In genomic region chr7:158740657-158741293, GRCh38 we compare ENCODE assay signal across 12 cellular contexts. TPM values are rescaled to one million over a fixed set of nuclear protein-coding genes. Genes with fewer than 3 reads are reported as not detected.
DNase-seq lines count a peak whose midpoint lies in the region; ATAC-seq and TF ChIP-seq lines count a peak whose summit lies in the region.
"Had no signal": no experiment of that assay in that cellular context is flagged by ENCODE, and none has a peak within 500 bp of the region (broad histone marks: within the 10 kb centered on the region; RNA-seq: fewer than 3 reads in every experiment).

No MANE protein-coding gene starts in this region.

- CTCF ChIA-PET in activated CD4-positive, alpha-beta memory T cell treated with anti-CD3 and anti-CD28 coated beads, Interleukin-2, amount 10 ng/mL, durations not matched to agents 7 days and 5 days (lab: Charles Lee): no interaction called here

- no peaks in the 10 kb centered on the region for H3K9me3 Mint-ChIP-seq in activated CD4-positive, alpha-beta memory T cell treated with anti-CD3 and anti-CD28 coated beads, Interleukin-2, amount 10 ng/mL, durations not matched to agents 7 days and 5 days

- H3K4me3 ChIP-seq in cardiac muscle cell: no peak overlapping the region
- H3K4me3 ChIP-seq: tibial artery had no signal

- H3K36me3 ChIP-seq in cardiac muscle cell: peaks cover 46% of the 10 kb centered on the region

- no peak overlapping the region for H3K27ac ChIP-seq in cardiac muscle cell

- ATAC-seq in Right ventricle myocardium superior (ENCODE audit: poor library complexity): no peak

- DNase-seq in cardiac muscle cell (ENCODE audit: low read depth in 1 of 2, low spot score in 1 of 2) (peak in 1 of 2 donors; percentile 97), Right ventricle myocardium superior (no peak), amniotic epithelial cell (ENCODE audit: low read depth) (peak; percentile 97), hepatic stellate cell (ENCODE audit: low spot score) (peak; percentile 47), stromal cell of bone marrow (ENCODE audit: low read depth) (peak; percentile 42), superior temporal gyrus (ENCODE audit: extremely low spot score) (no peak), NOMO-1 treated with dmso at 0.1 percent for 144 hours (lab: John Stamatoyannopoulos, UW; ENCODE audit: unreplicated experiment) (no peak)
- DNase-seq in activated CD4-positive, alpha-beta memory T cell treated with anti-CD3 and anti-CD28 coated beads, Interleukin-2, amount 10 ng/mL, durations not matched to agents 7 days and 5 days: no peak
- DNase-seq: COR-L47, NCI-H524, tibial artery had no signal

- no peaks in the 10 kb centered on the region for H3K27me3 Mint-ChIP-seq in activated CD4-positive, alpha-beta memory T cell treated with anti-CD3 and anti-CD28 coated beads, Interleukin-2, amount 10 ng/mL, durations not matched to agents 7 days and 5 days
- H3K27me3 Mint-ChIP-seq: progenitor cell of endocrine pancreas had no signal

- POLR2A ChIA-PET in activated CD4-positive, alpha-beta memory T cell treated with anti-CD3 and anti-CD28 coated beads, Interleukin-2, amount 10 ng/mL, durations not matched to agents 7 days and 5 days (lab: Charles Lee): no interaction called here

- no peaks in the 10 kb centered on the region for H3K4me1 ChIP-seq in cardiac muscle cell (ENCODE audit: low read depth)
- H3K4me1 ChIP-seq: tibial artery had no signal

- H3K27ac Mint-ChIP-seq in activated CD4-positive, alpha-beta memory T cell treated with anti-CD3 and anti-CD28 coated beads, Interleukin-2, amount 10 ng/mL, durations not matched to agents 7 days and 5 days: no peak overlapping the region
- H3K27ac Mint-ChIP-seq: progenitor cell of endocrine pancreas had no signal

- H3K36me3 Mint-ChIP-seq in activated CD4-positive, alpha-beta memory T cell treated with anti-CD3 and anti-CD28 coated beads, Interleukin-2, amount 10 ng/mL, durations not matched to agents 7 days and 5 days (ENCODE audit: low read depth): peaks cover 86% of the 10 kb centered on the region

- H3K4me1 Mint-ChIP-seq in activated CD4-positive, alpha-beta memory T cell treated with anti-CD3 and anti-CD28 coated beads, Interleukin-2, amount 10 ng/mL, durations not matched to agents 7 days and 5 days: no peaks in the 10 kb centered on the region

- peak; percentile 20 for TF ChIP-seq CTCF in cardiac muscle cell (IDR thresholded peaks at IDR 0.05; ENCODE audit: low read depth, low read length)

- no peaks in the 10 kb centered on the region for H3K27me3 ChIP-seq in cardiac muscle cell
- H3K27me3 ChIP-seq: tibial artery had no signal

- intact Hi-C loops in Right ventricle myocardium superior (cut with DNase I): no loop called here

- no peak overlapping the region for H3K4me3 Mint-ChIP-seq in activated CD4-positive, alpha-beta memory T cell treated with anti-CD3 and anti-CD28 coated beads, Interleukin-2, amount 10 ng/mL, durations not matched to agents 7 days and 5 days

- H3K9me3 ChIP-seq in cardiac muscle cell (ENCODE audit: low read depth): no peaks in the 10 kb centered on the region
- H3K9me3 ChIP-seq: tibial artery had no signal

RNA-seq across cellular contexts. Expression of gene NCAPG2, which starts 36.2 kb away (rescaled TPM):
- total RNA-seq in cardiac muscle cell (6.2 and 14.0 TPM in 2 replicates), Right ventricle myocardium superior (5.6 TPM)
- 10.8 and 21.0 TPM in 2 replicates for polyA plus RNA-seq in cardiac muscle cell
- total RNA-seq in activated CD4-positive, alpha-beta memory T cell treated with anti-CD3 and anti-CD28 coated beads, Interleukin-2, amount 10 ng/mL, durations not matched to agents 7 days and 5 days: 100 to 1,000 TPM; 151 TPM

Comparison
In these comparisons a context has a peak if more than half of its experiments do, and no peak if none do; other contexts are left out.
1. DNase-seq: peak in amniotic epithelial cell (single experiment), hepatic stellate cell (single experiment) and stromal cell of bone marrow (single experiment); none in Right ventricle myocardium superior (single experiment), activated CD4-positive, alpha-beta memory T cell treated with anti-CD3 and anti-CD28 coated beads, Interleukin-2, amount 10 ng/mL, durations not matched to agents 7 days and 5 days (single experiment), superior temporal gyrus (single experiment) and NOMO-1 treated with dmso at 0.1 percent for 144 hours (single experiment).
2. RNA of gene NCAPG2, which starts 36.2 kb away (total RNA-seq): 151 TPM in activated CD4-positive, alpha-beta memory T cell treated with anti-CD3 and anti-CD28 coated beads, Interleukin-2, amount 10 ng/mL, durations not matched to agents 7 days and 5 days; 6.2 to 14.0 TPM in cardiac muscle cell and 5.6 TPM in Right ventricle myocardium superior (single experiment); every median in the first group is over 10 times any median in the second.